ENCODE assay signal across 2 cellular contexts in genomic region chr5:133523921-133524320, GRCh38.
TF ChIP-seq lines count a peak whose summit lies in the region.

No MANE protein-coding gene starts in this region.

TF ChIP-seq in SK-N-SH, 30 proteins besides CTCF, POLR2A, EP300 and RAD21 (continued from another document):
- TF ChIP-seq IRF3 (IDR thresholded peaks at IDR 0.05; ENCODE audit: low read depth, low read length) (no peak), POLR2AphosphoS5 (IDR thresholded peaks at IDR 0.05; ENCODE audit: low read depth, low read length) (no peak)

TF ChIP-seq in SK-N-SH treated with all-trans-retinoic acid at 6 μM for 48 hours, 23 proteins besides CTCF, POLR2A, EP300 and RAD21 (continued from another document):
- TF ChIP-seq TSHZ2 (CRISPR knock-in tag; IDR thresholded peaks at IDR 0.05) (no peak), ZNF8 (CRISPR knock-in tag; IDR thresholded peaks at IDR 0.05) (no peak), POU6F1 (CRISPR knock-in tag; IDR thresholded peaks at IDR 0.05; ENCODE audit: borderline replicate concordance, low read depth) (no peak), OSR1 (CRISPR knock-in tag; IDR thresholded peaks at IDR 0.05) (no peak)
